1 cellular context compared by ENCODE assay signal in genomic region chr9:107221321-107221720, GRCh38.
TF ChIP-seq lines count a peak whose summit lies in the region.

No MANE protein-coding gene starts in this region.

TF ChIP-seq in HepG2, 621 proteins besides CTCF, POLR2A, EP300 and RAD21:
- TF ChIP-seq PRDM15 (CRISPR knock-in tag; IDR thresholded peaks at IDR 0.05) (0 out of 2 replicates have a peak, but pooled peaks have one; percentile 7), ZNF20 (CRISPR knock-in tag; IDR thresholded peaks at IDR 0.05) (no peak)
